In genomic region chr16:67423015-67423414, GRCh38 we compare ENCODE assay signal across 2 cellular contexts.
TF ChIP-seq lines count a peak whose summit lies in the region.

No MANE protein-coding gene starts in this region.

TF ChIP-seq in HEK293, 187 proteins besides CTCF, POLR2A, EP300 and RAD21:
- TF ChIP-seq ZNF76 (tag by site-specific recombination; IDR thresholded peaks at IDR 0.05; ENCODE audit: borderline replicate concordance, low read depth): no peak
- peak; percentile 85 for TF ChIP-seq ZNF121 (tag by site-specific recombination; IDR thresholded peaks at IDR 0.05)

TF ChIP-seq in H1, 55 proteins besides CTCF, POLR2A, EP300 and RAD21:
- no peak for TF ChIP-seq CREB1 (IDR thresholded peaks at IDR 0.05)
- no peak for TF ChIP-seq SP1 (IDR thresholded peaks at IDR 0.05; ENCODE audit: low read depth, low read length)
- TF ChIP-seq CHD1 (IDR thresholded peaks at IDR 0.05; ENCODE audit: low read depth, low read length): no peak
- no peak for TF ChIP-seq NANOG (IDR thresholded peaks at IDR 0.05; ENCODE audit: insufficient read depth, low read depth, low read length, poor library complexity, severe bottlenecking)
- no peak for TF ChIP-seq JUN (IDR thresholded peaks at IDR 0.05; ENCODE audit: low read depth, low read length)
- peak; percentile 32; the same call in 1 of the 2 replicates for TF ChIP-seq KDM1A (IDR thresholded peaks at IDR 0.05; ENCODE audit: borderline replicate concordance, low read length)
- no peak for TF ChIP-seq RXRA (IDR thresholded peaks at IDR 0.05; ENCODE audit: insufficient read depth, low read depth, low read length)
- no peak for TF ChIP-seq GABPA (IDR thresholded peaks at IDR 0.05; ENCODE audit: borderline replicate concordance, insufficient read depth, low read length)
